Comparison of ENCODE assay signal across 13 cellular contexts in the genomic region with DNA sequence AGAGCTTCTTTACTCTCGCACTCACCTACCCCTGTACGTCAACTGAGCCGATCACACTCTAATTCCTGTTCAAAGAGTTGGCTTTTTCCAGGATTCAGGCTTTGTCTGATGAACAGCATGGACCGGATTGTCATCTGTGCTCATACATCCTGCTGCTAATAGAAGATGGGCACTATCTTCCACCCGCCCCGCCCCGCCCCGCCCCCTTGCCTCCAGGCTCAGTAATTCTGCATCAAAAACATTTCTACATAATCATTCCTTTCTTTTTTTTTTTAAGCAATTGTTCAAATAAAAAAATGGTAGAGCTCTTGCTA. TPM values are rescaled to one million over a fixed set of nuclear protein-coding genes. Genes with fewer than 3 reads are reported as not detected.
A peak's percentile ranks its signal among the peaks of the same experiment; 100 is the strongest.
DNase-seq lines count a peak whose midpoint lies in the region; ATAC-seq and TF ChIP-seq lines count a peak whose summit lies in the region.
"Had no signal": no experiment of that assay in that cellular context is flagged by ENCODE, and none has a peak within 500 bp of the region (broad histone marks: within the 10 kb centered on the region; RNA-seq: fewer than 3 reads in every experiment).

No MANE protein-coding gene starts in this region.

- H3K4me3 ChIP-seq in SJCRH30 = peak overlapping the region; percentile 60
- H3K4me3 ChIP-seq in endodermal cell (ENCODE audit: low read length) = no peak overlapping the region
- H3K4me3 ChIP-seq in neuronal stem cell (ENCODE audit: low read length in 2 of 2) = no peak overlapping the region
- H3K4me3 ChIP-seq: ascending aorta, pancreas had no signal

- no peak overlapping the region for H3K14ac ChIP-seq in neuronal stem cell (ENCODE audit: low read length)

- H2AK5ac ChIP-seq in neuronal stem cell (ENCODE audit: low read depth, low read length) = no peak overlapping the region

- WGBS in endodermal cell (ENCODE audit: insufficient coverage in 1 of 2, insufficient read length in 1 of 2), 2 experiments = 66 to 77% methylated on average over 4 to 8 of the region's 8 CpGs
- no CpG with 5 or more reads among the region's 8 CpGs for WGBS in neuronal stem cell (ENCODE audit: extremely low coverage in 2 of 2, insufficient read length in 2 of 2, insufficient replicate concordance in 1 of 2), 2 donors

- H3K27me3 Mint-ChIP-seq in endodermal cell (ENCODE audit: insufficient read depth) = peaks cover 22% of the 10 kb centered on the region

- H3K27me3 ChIP-seq in SJCRH30 (no peaks in the 10 kb centered on the region), endodermal cell (ENCODE audit: control insufficient read depth, insufficient read depth, low read length, poor library complexity, severe bottlenecking) (peaks cover 13% of the 10 kb centered on the region), neuronal stem cell (ENCODE audit: control insufficient read depth in 3 of 3, insufficient read depth in 3 of 3, low read depth in 1 of 3, low read length in 3 of 3) (no peaks in the 10 kb centered on the region)
- H3K27me3 ChIP-seq: ascending aorta, pancreas had no signal

- H3K27ac ChIP-seq in SJCRH30 = peak overlapping the region; percentile 59
- H3K27ac ChIP-seq in endodermal cell (ENCODE audit: low read depth, low read length) = no peak overlapping the region
- H3K27ac ChIP-seq in neuronal stem cell (replicated peaks; ENCODE audit: low read length) = no peak overlapping the region
- H3K27ac ChIP-seq: ascending aorta, pancreas had no signal

- TF ChIP-seq CTCF in endodermal cell (conservative IDR thresholded peaks at IDR 0.05) = no peak

- peaks cover 9% of the 10 kb centered on the region for H3K9me3 Mint-ChIP-seq in endodermal cell

- H3K23ac ChIP-seq in neuronal stem cell (ENCODE audit: low read depth, low read length, poor library complexity) = no peak overlapping the region

- DNase-seq in SJCRH30 (no peak), endodermal cell (no peak), neuronal stem cell (ENCODE audit: low spot score) (no peak), LoVo (ENCODE audit: low spot score) (no peak), SW 1271 (lab: John Stamatoyannopoulos, UW) (no peak)
- DNase-seq: activated B cell treated with CpG ODN at 0.5 μM for 24 hours, GOT3, NCI-H1417 had no signal

- H4K8ac ChIP-seq in neuronal stem cell (ENCODE audit: low read depth, low read length) = no peak overlapping the region

- H3K4ac ChIP-seq in neuronal stem cell (ENCODE audit: low read length) = no peak overlapping the region

- H3K36me3 Mint-ChIP-seq in endodermal cell (ENCODE audit: low read depth) = no peaks in the 10 kb centered on the region

- no peak overlapping the region for H3K27ac Mint-ChIP-seq in endodermal cell
- H3K27ac Mint-ChIP-seq: activated B cell treated with CpG ODN at 0.5 μM for 24 hours had no signal

- H2BK120ac ChIP-seq in neuronal stem cell (ENCODE audit: low read depth, low read length) = no peak overlapping the region

- no peaks in the 10 kb centered on the region for H3K9me3 ChIP-seq in ES-I3 (ENCODE audit: control insufficient read depth, insufficient read depth, low read length)
- no peaks in the 10 kb centered on the region for H3K9me3 ChIP-seq in SJCRH30 (replicated peaks)
- peaks cover 12% of the 10 kb centered on the region for H3K9me3 ChIP-seq in endodermal cell (ENCODE audit: control insufficient read depth, low read length)
- peaks cover 6 to 9% of the 10 kb centered on the region in 2 donors for H3K9me3 ChIP-seq in neuronal stem cell (replicated peaks in 1 of 2; ENCODE audit: control insufficient read depth in 2 of 2, insufficient read depth in 1 of 2, low read depth in 1 of 2, low read length in 2 of 2)
- H3K9me3 ChIP-seq: ascending aorta, pancreas had no signal

- peak overlapping the region; percentile 74 for H2AFZ ChIP-seq in neuronal stem cell (ENCODE audit: low read length)

- no peaks in the 10 kb centered on the region for H3K79me1 ChIP-seq in neuronal stem cell (ENCODE audit: low read depth, low read length)

- ATAC-seq in esophagus mucosa (no peak), HG02981 (IDR thresholded peaks at IDR 0.05; ENCODE audit: unreplicated experiment) (no peak)

- H3K4me3 Mint-ChIP-seq in endodermal cell = peak overlapping the region; percentile 44

- H3K9ac ChIP-seq in ES-I3 (ENCODE audit: low read depth, low read length) = peak overlapping the region; percentile 40; the same call in 1 of the 2 replicates
- H3K9ac ChIP-seq in endodermal cell (ENCODE audit: extremely low read depth, low read length, poor library complexity, severe bottlenecking) = no peak overlapping the region
- no peak overlapping the region for H3K9ac ChIP-seq in neuronal stem cell (ENCODE audit: low read depth, low read length, poor library complexity)

- no peak overlapping the region for H2BK15ac ChIP-seq in neuronal stem cell (ENCODE audit: low read length)

- H3K18ac ChIP-seq in neuronal stem cell (ENCODE audit: low read length) = no peak overlapping the region

- no peak overlapping the region for H2BK5ac ChIP-seq in neuronal stem cell (ENCODE audit: low read length)

- H3K4me2 ChIP-seq in neuronal stem cell (ENCODE audit: insufficient read depth, low read length, poor library complexity, severe bottlenecking) = peak overlapping the region; percentile 47

- peaks cover 26% of the 10 kb centered on the region for H3K4me1 Mint-ChIP-seq in endodermal cell

- H4K91ac ChIP-seq in neuronal stem cell (ENCODE audit: low read depth, low read length, poor library complexity) = no peak overlapping the region

- H3K36me3 ChIP-seq in ES-I3 (ENCODE audit: insufficient read depth, low read length) (no peaks in the 10 kb centered on the region), SJCRH30 (no peaks in the 10 kb centered on the region), endodermal cell (ENCODE audit: control insufficient read depth, insufficient read depth, low read length) (no peaks in the 10 kb centered on the region), neuronal stem cell (replicated peaks in 1 of 2; ENCODE audit: control insufficient read depth in 2 of 2, insufficient read depth in 2 of 2, low read length in 2 of 2) (no peaks in the 10 kb centered on the region)
- H3K36me3 ChIP-seq: ascending aorta, pancreas had no signal

- no peak overlapping the region for H2BK12ac ChIP-seq in neuronal stem cell (ENCODE audit: low read length)

- H3K4me1 ChIP-seq in ES-I3 (ENCODE audit: insufficient read depth, low read length) (peaks cover 12% of the 10 kb centered on the region), SJCRH30 (no peaks in the 10 kb centered on the region), endodermal cell (ENCODE audit: control insufficient read depth, insufficient read depth, low read length) (no peaks in the 10 kb centered on the region), neuronal stem cell (ENCODE audit: control insufficient read depth in 2 of 2, insufficient read depth in 1 of 2, low read depth in 1 of 2, low read length in 2 of 2) (peaks cover 5 to 6% of the 10 kb centered on the region in 2 donors)
- H3K4me1 ChIP-seq: ascending aorta, pancreas had no signal

RNA-seq across cellular contexts. Expression of a gene that starts 12.0 kb away (rescaled TPM):
- total RNA-seq in SJCRH30 (2014; rRNA removed; shearing (Covaris generic)) = not detected in 2 replicates
- not detected for total RNA-seq in endodermal cell
- not detected for polyA plus RNA-seq in endodermal cell (2013, experiment 1 of 2)
- polyA plus RNA-seq in endodermal cell (2013, experiment 2 of 2) = not detected
- not detected for polyA plus RNA-seq in neuronal stem cell (2013, experiment 1 of 2)
- not detected for polyA plus RNA-seq in neuronal stem cell (2013, experiment 2 of 2)
- not detected for total RNA-seq in esophagus mucosa
- total RNA-seq: activated B cell treated with CpG ODN at 0.5 μM for 24 hours, ascending aorta had no signal

RNA-seq across cellular contexts. Expression of a gene that starts 22.9 kb away (rescaled TPM):
- total RNA-seq in SJCRH30 (2014; rRNA removed; shearing (Covaris generic)) = 51.1 and 55.2 TPM in 2 replicates
- total RNA-seq in endodermal cell (10 to 100 TPM; 22.4 to 57.8 TPM), esophagus mucosa (6.0 TPM)
- polyA plus RNA-seq in endodermal cell (2013, experiment 1 of 2) = 47.2 TPM
- 45.0 TPM for polyA plus RNA-seq in endodermal cell (2013, experiment 2 of 2)
- 51.0 TPM for polyA plus RNA-seq in neuronal stem cell (2013, experiment 1 of 2)
- polyA plus RNA-seq in neuronal stem cell (2013, experiment 2 of 2) = 50.9 TPM
- total RNA-seq: ascending aorta had no signal
